In the genomic region with DNA sequence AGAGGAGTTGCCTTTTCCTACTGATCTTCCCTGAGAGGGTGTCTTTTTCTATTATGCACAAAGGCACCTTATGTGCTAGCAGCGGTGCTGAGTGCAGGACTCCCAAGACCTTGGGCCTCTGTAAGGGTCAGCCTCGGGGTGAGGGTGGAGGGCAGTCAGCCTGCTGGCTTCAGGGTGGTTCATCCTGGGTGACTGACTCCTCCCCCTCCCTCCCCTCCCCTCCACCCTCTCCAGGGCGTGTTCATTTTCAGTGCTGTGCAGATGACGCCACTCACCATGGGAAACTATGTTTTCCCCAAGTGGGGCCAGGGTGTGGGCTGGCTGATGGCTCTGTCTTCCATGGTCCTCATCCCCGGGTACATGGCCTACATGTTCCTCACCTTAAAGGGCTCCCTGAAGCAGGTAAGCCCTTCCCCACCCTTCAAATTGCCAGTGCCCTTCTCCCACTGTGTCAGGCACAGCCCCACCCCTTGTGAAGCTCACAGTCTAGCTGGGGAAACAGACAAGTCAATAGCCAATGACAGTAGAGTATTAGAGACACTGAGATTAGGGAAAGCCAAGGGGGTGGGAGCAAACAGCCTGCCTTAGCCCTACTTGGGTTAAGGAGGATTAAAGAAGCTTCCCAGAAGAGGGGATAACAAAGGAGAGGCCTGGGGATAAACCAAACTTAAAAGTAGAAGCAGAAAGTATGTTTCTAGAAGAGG, we compare ENCODE assay signal across 28 cellular contexts. TPM values are rescaled to one million over a fixed set of nuclear protein-coding genes. Genes with fewer than 3 reads are reported as not detected.
"Had no signal": no experiment of that assay in that cellular context is flagged by ENCODE, and none has a peak within 500 bp of the region (broad histone marks: within the 10 kb centered on the region; RNA-seq: fewer than 3 reads in every experiment).

No MANE protein-coding gene starts in this region.

- H3K9me3 Mint-ChIP-seq: activated CD8-positive, alpha-beta T cell treated with anti-CD3 and anti-CD28 coated beads for 36 hours; activated naive CD8-positive, alpha-beta T cell treated with anti-CD3 and anti-CD28 coated beads, Interleukin-2, amount 10 ng/mL, durations not matched to agents 7 days and 5 days; activated T-cell treated with anti-CD3 and anti-CD28 coated beads, Interleukin-2, amount 50 U/mL, for 72 hours; activated T-helper 2 cell treated with anti-CD3 and anti-CD28 coated beads, Interferon-gamma antibody, Interleukin-2, Interleukin-4, amounts not matched to agents 10 μg/mL and 5 μg/mL and 100 μg/mL, durations not matched to agents 14 hours and 24 hours and 36 hours had no signal

- H3K36me3 Mint-ChIP-seq: activated naive CD8-positive, alpha-beta T cell treated with anti-CD3 and anti-CD28 coated beads, Interleukin-2, amount 10 ng/mL, durations not matched to agents 7 days and 5 days had no signal

- H3K4me3 Mint-ChIP-seq: activated CD4-positive, alpha-beta T cell treated with anti-CD3 and anti-CD28 coated beads for 36 hours; activated CD8-positive, alpha-beta T cell treated with anti-CD3 and anti-CD28 coated beads for 36 hours; activated naive CD8-positive, alpha-beta T cell treated with anti-CD3 and anti-CD28 coated beads, Interleukin-2, amount 10 ng/mL, durations not matched to agents 7 days and 5 days; activated T-cell treated with anti-CD3 and anti-CD28 coated beads, Interleukin-2, amount 50 U/mL, for 72 hours had no signal

- DNase-seq: activated CD4-positive, alpha-beta T cell treated with anti-CD3 and anti-CD28 coated beads for 36 hours; activated CD8-positive, alpha-beta memory T cell treated with anti-CD3 and anti-CD28 coated beads, Interleukin-2, amount 50 U/mL, for 4 hours; activated CD8-positive, alpha-beta T cell treated with anti-CD3 and anti-CD28 coated beads for 36 hours; activated gamma-delta T cell treated with Interleukin-2 at 50 U/mL for 16 hours; activated naive CD4-positive, alpha-beta T cell treated with anti-CD3 and anti-CD28 coated beads, Interleukin-2, amount 50 U/mL, for 16 hours; activated naive CD8-positive, alpha-beta T cell treated with anti-CD3 and anti-CD28 coated beads, Interleukin-2, amount 10 ng/mL, durations not matched to agents 7 days and 5 days; activated T-cell treated with anti-CD3 and anti-CD28 coated beads, Interleukin-2, amount 50 U/mL, for 72 hours; adrenal gland; anterior cingulate cortex; central memory CD4-positive, alpha-beta T cell; Karpas-422; MM.1S; NCI-H146; NCI-H187 treated with DMSO at 0.1 percent for 48 hours; NCI-H2081 treated with DMSO at 0.1 percent for 48 hours; NCI-H446; NCI-H774; NK-92 treated with Interleukin-12 subunit alpha and Interleukin-12 subunit beta, amount 100 ng/mL, for 24 hours; OCI-M1; Right ventricle myocardium superior; RPMI8226; SJCRH30; SK-N-SH; T-helper 1 cell had no signal

- H3K4me1 Mint-ChIP-seq: activated CD4-positive, alpha-beta T cell treated with anti-CD3 and anti-CD28 coated beads for 36 hours; activated naive CD8-positive, alpha-beta T cell treated with anti-CD3 and anti-CD28 coated beads, Interleukin-2, amount 10 ng/mL, durations not matched to agents 7 days and 5 days had no signal

- ATAC-seq: activated CD4-positive, alpha-beta T cell treated with anti-CD3 and anti-CD28 coated beads for 36 hours; activated CD8-positive, alpha-beta T cell treated with anti-CD3 and anti-CD28 coated beads for 36 hours; activated T-cell treated with anti-CD3 and anti-CD28 coated beads, Interleukin-2, amount 50 U/mL, for 72 hours; Panc1 had no signal

- H3K27ac Mint-ChIP-seq: activated CD4-positive, alpha-beta T cell treated with anti-CD3 and anti-CD28 coated beads for 36 hours; activated CD8-positive, alpha-beta T cell treated with anti-CD3 and anti-CD28 coated beads for 36 hours; activated naive CD8-positive, alpha-beta T cell treated with anti-CD3 and anti-CD28 coated beads, Interleukin-2, amount 10 ng/mL, durations not matched to agents 7 days and 5 days; activated T-cell treated with anti-CD3 and anti-CD28 coated beads, Interleukin-2, amount 50 U/mL, for 72 hours; activated T-helper 2 cell treated with anti-CD3 and anti-CD28 coated beads, Interferon-gamma antibody, Interleukin-2, Interleukin-4, amounts not matched to agents 10 μg/mL and 5 μg/mL and 100 μg/mL, durations not matched to agents 14 hours and 24 hours and 36 hours had no signal

- H3K27ac ChIP-seq: adrenal gland, SJCRH30, VCaP had no signal

RNA-seq across cellular contexts. Expression of a gene that starts 41.9 kb away (rescaled TPM):
- total RNA-seq: activated CD4-positive, alpha-beta T cell treated with anti-CD3 and anti-CD28 coated beads for 36 hours; activated CD8-positive, alpha-beta T cell treated with anti-CD3 and anti-CD28 coated beads for 36 hours; activated naive CD8-positive, alpha-beta T cell treated with anti-CD3 and anti-CD28 coated beads, Interleukin-2, amount 10 ng/mL, durations not matched to agents 7 days and 5 days; activated T-cell treated with anti-CD3 and anti-CD28 coated beads, Interleukin-2, amount 50 U/mL, for 72 hours; activated T-helper 2 cell treated with anti-CD3 and anti-CD28 coated beads, Interferon-gamma antibody, Interleukin-2, Interleukin-4, amounts not matched to agents 10 μg/mL and 5 μg/mL and 100 μg/mL, durations not matched to agents 14 hours and 24 hours and 36 hours; SJCRH30; T-helper 2 cell treated with Interferon-gamma antibody and Interleukin-4, amounts not matched to agents 100 ng/mL and 5 ng/mL, for 36 hours had no signal
